8 cellular contexts compared by ENCODE assay signal in genomic region chr16:20763461-20764232, GRCh38. TPM values are rescaled to one million over a fixed set of nuclear protein-coding genes. Genes with fewer than 3 reads are reported as not detected.
A peak's percentile ranks its signal among the peaks of the same experiment; 100 is the strongest.
DNase-seq lines count a peak whose midpoint lies in the region; ATAC-seq and TF ChIP-seq lines count a peak whose summit lies in the region.

TSS of gene ACSM3 (plus strand) at chr16:20764014. CDS start at chr16:20770035, 6,021 bp downstream.

- no peaks in the 10 kb centered on the region for H3K9me3 ChIP-seq in skeletal muscle tissue (ENCODE audit: control insufficient read depth in 3 of 3, low read length in 3 of 3)

- H3K27me3 ChIP-seq in skeletal muscle tissue (ENCODE audit: control insufficient read depth in 3 of 3, insufficient read depth in 3 of 3, low read length in 3 of 3) = no peaks in the 10 kb centered on the region

- H3K36me3 ChIP-seq in skeletal muscle tissue (ENCODE audit: control insufficient read depth in 3 of 3, insufficient read depth in 3 of 3, low read length in 3 of 3) = no peaks in the 10 kb centered on the region

- DNase-seq in CD1c-positive myeloid dendritic cell (ENCODE audit: extremely low spot score) = peak; percentile 91
- peak; percentile 76 for DNase-seq in amniotic epithelial cell (ENCODE audit: low read depth)
- DNase-seq in hepatic stellate cell (ENCODE audit: low spot score) = peak; percentile 67
- no peak for DNase-seq in NCI-H1436 treated with DMSO at 0.1 percent for 48 hours (lab: John Stamatoyannopoulos, UW)

- peak within 1 kb of the TSS; percentile 46 to 74 (median 55) for H3K4me3 ChIP-seq in skeletal muscle tissue (ENCODE audit: low read length in 3 of 3)

- ATAC-seq in GM19395 (IDR thresholded peaks at IDR 0.05; ENCODE audit: unreplicated experiment) (peak; percentile 99), HG03460 (IDR thresholded peaks at IDR 0.05; ENCODE audit: unreplicated experiment) (peak; percentile 99), SK-N-SH treated with all-trans-retinoic acid at 6 μM for 48 hours (peak; percentile 100)

- H3K9ac ChIP-seq in skeletal muscle tissue (ENCODE audit: low read depth in 1 of 3, low read length in 3 of 3) = no peak within 1 kb of the TSS

- H3K4me1 ChIP-seq in skeletal muscle tissue (ENCODE audit: control insufficient read depth in 3 of 3, insufficient read depth in 3 of 3, low read length in 3 of 3) = no peaks in the 10 kb centered on the region

- H3K27ac ChIP-seq in skeletal muscle tissue (ENCODE audit: low read depth, low read length) = no peak within 1 kb of the TSS

TF ChIP-seq in SK-N-SH treated with all-trans-retinoic acid at 6 μM for 48 hours, 23 proteins besides CTCF, POLR2A, EP300 and RAD21:
- TF ChIP-seq TCF4 (CRISPR knock-in tag; IDR thresholded peaks at IDR 0.05; ENCODE audit: borderline replicate concordance) = no peak
- no peak for TF ChIP-seq POU6F1 (CRISPR knock-in tag; IDR thresholded peaks at IDR 0.05; ENCODE audit: borderline replicate concordance, low read depth)
- TF ChIP-seq ZFP3 (CRISPR knock-in tag; IDR thresholded peaks at IDR 0.05) = no peak
- no peak for TF ChIP-seq OSR1 (CRISPR knock-in tag; IDR thresholded peaks at IDR 0.05)
- TF ChIP-seq ZC3H10 (CRISPR knock-in tag; IDR thresholded peaks at IDR 0.05) = no peak
- TF ChIP-seq ISL1 (CRISPR knock-in tag; IDR thresholded peaks at IDR 0.05) = no peak
TF ChIP-seq in SK-N-SH treated with all-trans-retinoic acid at 6 μM for 48 hours: peak in this region for 0.

RNA-seq across cellular contexts. Expression of gene ACSM3, which starts in this region (rescaled TPM):
- total RNA-seq in skeletal muscle tissue = 2.6 TPM
